Comparison of ENCODE assay signal across 8 cellular contexts in genomic region chr3:50519471-50520089, GRCh38. TPM values are rescaled to one million over a fixed set of nuclear protein-coding genes. Genes with fewer than 3 reads are reported as not detected.
DNase-seq lines count a peak whose midpoint lies in the region; ATAC-seq and TF ChIP-seq lines count a peak whose summit lies in the region.

No MANE protein-coding gene starts in this region.

- H3K4ac ChIP-seq in H9 (ENCODE audit: low read depth, low read length): no peak overlapping the region

- no peak overlapping the region for H2AK5ac ChIP-seq in H9 (ENCODE audit: insufficient read length, low read length)

- H3K27me3 Mint-ChIP-seq in H9 (ENCODE audit: low read depth) (peaks cover 2% of the 10 kb centered on the region; the same call in 1 of the 2 replicates), nephron progenitor cell (ENCODE audit: low read depth, poor library complexity) (peaks cover 33% of the 10 kb centered on the region)

- H3K9me3 ChIP-seq in H9 (ENCODE audit: control insufficient read depth, low read depth, low read length): no peaks in the 10 kb centered on the region

- H2BK20ac ChIP-seq in H9 (ENCODE audit: low read depth, low read length, poor library complexity, severe bottlenecking): no peak overlapping the region

- H2BK120ac ChIP-seq in H9 (ENCODE audit: low read depth, low read length, poor library complexity, severe bottlenecking): no peak overlapping the region

- peak overlapping the region in 2 of 3 experiments; percentile 94; a peak in 4 of 7 replicates for H3K27ac Mint-ChIP-seq in H9
- H3K27ac Mint-ChIP-seq in nephron progenitor cell: no peak overlapping the region

- peak; percentile 92 for DNase-seq in H9
- peak; percentile 91 for DNase-seq in NCI-H82 (lab: John Stamatoyannopoulos, UW)
- peak; percentile 21 for DNase-seq in activated CD8-positive, alpha-beta memory T cell treated with anti-CD3 and anti-CD28 coated beads, Interleukin-2, amount 50 U/mL, for 1 hour (ENCODE audit: extremely low read depth)
- peak; percentile 57 for DNase-seq in epidermal melanocyte (ENCODE audit: insufficient read length, low spot score)
- DNase-seq in nephron progenitor cell: peak; percentile 83
- peak; percentile 59 for DNase-seq in superior temporal gyrus (ENCODE audit: extremely low spot score)

- H3K36me3 Mint-ChIP-seq in H9 (ENCODE audit: insufficient read depth in 1 of 3, low read depth in 3 of 3) (no peaks in the 10 kb centered on the region), nephron progenitor cell (ENCODE audit: low read depth) (no peaks in the 10 kb centered on the region)

- no peak overlapping the region for H2BK5ac ChIP-seq in H9 (ENCODE audit: insufficient read length, low read length)

- no peak overlapping the region for H4K91ac ChIP-seq in H9 (ENCODE audit: insufficient read length, low read depth, low read length)

- H3T11ph ChIP-seq in H9 (ENCODE audit: low read length): no peak overlapping the region

- peak overlapping the region; percentile 67; the same call in 1 of the 2 replicates for H3K14ac ChIP-seq in H9 (ENCODE audit: insufficient read depth, low read length)

- H4K5ac ChIP-seq in H9 (ENCODE audit: insufficient read length, low read depth, low read length): no peak overlapping the region

- no peak overlapping the region for H3K23ac ChIP-seq in H9 (ENCODE audit: insufficient read length, low read depth, low read length)

- H3K23me2 ChIP-seq in H9 (ENCODE audit: insufficient read length, low read depth, low read length, poor library complexity, severe bottlenecking): peaks cover 6% of the 10 kb centered on the region

- no peaks in the 10 kb centered on the region for H3K27me3 ChIP-seq in H9 (ENCODE audit: insufficient read depth, low read length)

- WGBS in H9 (ENCODE audit: extremely low coverage, insufficient read length, low lambda C conversion rate): no CpG with 5 or more reads among the region's 7 CpGs

- H3K9me3 Mint-ChIP-seq in H9 (no peaks in the 10 kb centered on the region), nephron progenitor cell (no peaks in the 10 kb centered on the region)

- H3K9ac ChIP-seq in H9 (ENCODE audit: extremely low read depth, insufficient read length, low read length): no peak overlapping the region

- H3K79me2 ChIP-seq in H9 (ENCODE audit: insufficient read depth, low read length): no peaks in the 10 kb centered on the region

- no peak overlapping the region for H3K4me2 ChIP-seq in H9 (ENCODE audit: insufficient read depth, insufficient read length, low read length)

- H2BK15ac ChIP-seq in H9 (ENCODE audit: low read depth, low read length): no peak overlapping the region

- no peak overlapping the region for H3K18ac ChIP-seq in H9 (ENCODE audit: insufficient read length, low read depth, low read length)

- H3K4me3 Mint-ChIP-seq in H9 (no peak overlapping the region; a peak in 1 of 5 replicates), nephron progenitor cell (peak overlapping the region; percentile 57)

- H3K4me1 Mint-ChIP-seq in H9 (peaks cover 88 to 89% of the 10 kb centered on the region in 2 experiments), nephron progenitor cell (peaks cover 95% of the 10 kb centered on the region)

- H2AFZ ChIP-seq in H9 (ENCODE audit: low read length): no peak overlapping the region

- no peaks in the 10 kb centered on the region for H3K79me1 ChIP-seq in H9 (ENCODE audit: insufficient read depth, low read depth, low read length, poor library complexity, severe bottlenecking)

- no peak overlapping the region for H2BK12ac ChIP-seq in H9 (ENCODE audit: insufficient read length, low read depth, low read length)

- peaks cover 18% of the 10 kb centered on the region; the same call in 1 of the 2 replicates for H3K4me1 ChIP-seq in H9 (ENCODE audit: insufficient read depth, low read length)

- peak; percentile 94 for TF ChIP-seq CTCF in C4-2B (conservative IDR thresholded peaks at IDR 0.05)
- TF ChIP-seq CTCF in H9 (conservative IDR thresholded peaks at IDR 0.05): peak; percentile 96
- TF ChIP-seq CTCF in nephron progenitor cell (IDR thresholded peaks at IDR 0.05): peak; percentile 92

- H3K27ac ChIP-seq in C4-2B (no peak overlapping the region), H9 (ENCODE audit: insufficient read length, low read depth, low read length) (no peak overlapping the region)

- no peak overlapping the region for H3K56ac ChIP-seq in H9 (ENCODE audit: insufficient read length, low read depth, low read length)

- no peak overlapping the region for H4K8ac ChIP-seq in H9 (replicated peaks; ENCODE audit: insufficient read length, low read depth, low read length)

- no peak for ATAC-seq in HG02938 (IDR thresholded peaks at IDR 0.05; ENCODE audit: unreplicated experiment)

- H4K20me1 ChIP-seq in H9 (ENCODE audit: control insufficient read depth, insufficient read depth, insufficient read length): peaks cover 2% of the 10 kb centered on the region

RNA-seq across cellular contexts. Expression of gene CACNA2D2, which starts 16.1 kb away (rescaled TPM):
- 27.7 and 28.1 TPM in 2 replicates for total RNA-seq in H9 (2021)

RNA-seq across cellular contexts. Expression of gene C3orf18, which starts 48.0 kb away (rescaled TPM):
- total RNA-seq in H9 (2021): 5.5 and 7.1 TPM in 2 replicates

RNA-seq across cellular contexts. Expression of gene HEMK1, which starts 49.7 kb away (rescaled TPM):
- 11.6 and 12.5 TPM in 2 replicates for total RNA-seq in H9 (2021)

Comparison
In these comparisons a context has a peak if more than half of its experiments do, and no peak if none do; other contexts are left out.
1. DNase-seq: peak in every context shown above with its lines; median percentile 92 in H9; 91 in NCI-H82; 83 in nephron progenitor cell; 59 in superior temporal gyrus; 57 in epidermal melanocyte; 21 in activated CD8-positive, alpha-beta memory T cell treated with anti-CD3 and anti-CD28 coated beads, Interleukin-2, amount 50 U/mL, for 1 hour.